Comparison of ENCODE assay signal across 8 cellular contexts in the genomic region with DNA sequence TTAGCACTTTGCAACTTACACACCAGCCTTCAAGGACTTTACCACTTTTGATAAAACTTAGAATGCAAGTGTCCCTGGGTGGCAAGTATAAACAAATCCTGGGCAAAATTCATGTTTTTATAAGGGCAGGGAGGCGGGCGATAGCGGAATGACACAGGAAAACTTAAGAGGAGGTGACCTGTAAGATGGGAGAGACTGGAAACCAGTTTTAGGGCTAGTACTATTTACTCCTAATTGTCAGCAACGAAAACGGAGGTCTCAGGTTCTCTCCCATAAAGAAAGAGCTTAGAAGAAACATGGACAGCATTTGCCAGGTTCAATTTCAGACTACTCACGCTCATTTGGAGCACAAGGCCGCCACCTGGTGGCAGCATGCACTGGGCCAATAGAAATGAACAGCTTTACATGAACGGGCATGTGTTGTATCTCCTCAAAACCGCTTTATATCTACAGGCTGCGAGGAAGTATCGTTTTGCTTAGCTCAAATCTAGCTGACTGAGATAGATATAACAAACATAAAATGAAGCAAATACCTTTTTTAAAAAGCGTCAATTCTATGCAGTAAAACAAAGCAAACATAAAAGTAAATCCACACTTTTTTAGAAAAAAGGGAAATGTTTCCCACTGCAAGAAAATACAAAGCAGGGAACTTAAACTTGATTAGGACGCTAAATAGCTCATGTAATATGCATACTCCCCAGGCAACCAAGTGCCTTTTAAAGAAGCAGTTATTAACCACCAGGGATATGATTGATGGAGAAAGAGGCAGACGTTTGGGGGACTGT.
DNase-seq lines count a peak whose midpoint lies in the region; ATAC-seq and FAIRE-seq lines count a peak whose summit lies in the region.

No MANE protein-coding gene starts in this region.

- peak; percentile 76 for DNase-seq in COR-L47 (lab: John Stamatoyannopoulos, UW)
- DNase-seq in HuH-7 (ENCODE audit: low spot score), result peak; percentile 71
- peak; percentile 23 to 59 for DNase-seq in NOMO-1 (lab: John Stamatoyannopoulos, UW; ENCODE audit: unreplicated experiment in 2 of 2)
- DNase-seq in activated CD8-positive, alpha-beta memory T cell treated with anti-CD3 and anti-CD28 coated beads for 4 hours (ENCODE audit: low read depth in 2 of 2), result peak; percentile 54 to 63
- peak; percentile 84 for DNase-seq in middle frontal gyrus (ENCODE audit: extremely low spot score, low spot score)
- peak; percentile 68 for DNase-seq in stimulated activated CD8-positive, alpha-beta memory T cell treated with anti-CD3 and anti-CD28 coated beads, Interleukin-4, amount 100 ng/mL, for 24 hours (ENCODE audit: low read depth)

- peak; percentile 86 for FAIRE-seq in endometrium (lab: Jason Lieb, UNC)

- peak; percentile 99 for ATAC-seq in GM21367 (IDR thresholded peaks at IDR 0.05; ENCODE audit: unreplicated experiment)

Comparison
In these comparisons a context has a peak if more than half of its experiments do, and no peak if none do; other contexts are left out.
1. Peak in every context shown above with its lines: DNase-seq and ATAC-seq.